8 cellular contexts compared by ENCODE assay signal in the genomic region with DNA sequence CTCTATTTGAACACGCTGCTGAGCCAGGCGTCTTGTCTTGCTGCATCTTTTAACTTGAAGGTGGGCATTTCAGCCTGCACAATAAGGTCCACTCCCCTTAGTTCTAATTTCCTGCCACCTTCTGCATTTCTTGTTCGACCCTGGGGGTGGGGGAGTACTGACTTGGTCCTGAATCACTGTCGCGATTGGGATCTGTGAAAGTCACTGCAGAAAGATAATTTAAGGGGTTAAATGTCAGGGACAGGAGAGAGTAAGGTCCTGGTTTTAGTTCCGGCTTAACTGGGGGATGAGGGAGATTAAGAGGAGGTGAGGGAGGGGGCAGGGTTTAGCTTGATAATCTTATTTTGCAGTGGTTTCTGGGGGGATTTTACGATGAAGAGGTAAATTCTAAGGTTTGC.
A peak's percentile ranks its signal among the peaks of the same experiment; 100 is the strongest.
DNase-seq lines count a peak whose midpoint lies in the region; ATAC-seq and TF ChIP-seq lines count a peak whose summit lies in the region.

No MANE protein-coding gene starts in this region.

- no peaks in the 10 kb centered on the region for H3K27me3 ChIP-seq in heart right ventricle
- peaks cover 15% of the 10 kb centered on the region for H3K27me3 ChIP-seq in mucosa of stomach (ENCODE audit: control insufficient read depth, insufficient read depth, low read length)

- 19 to 25% methylated on average over 7 of the region's 7 CpGs for WGBS in heart right ventricle, 2 donors
- WGBS in urinary bladder, result 28% methylated on average over 7 of the region's 7 CpGs

- intact Hi-C loops in heart right ventricle (cut with DNase I), result loop anchor here in 8 of 10 donors (2.0 to 10.0 kb wide), 8 partner anchors 69 to 279 kb away; a partner anchor contains a TSS
- intact Hi-C loops in left cardiac atrium (cut with DNase I), result loop anchor here in 1 of 2 donors (5.0 to 10.0 kb wide), 3 partner anchors 127 to 264 kb away; a partner anchor contains a TSS

- H3K9ac ChIP-seq in mucosa of stomach (ENCODE audit: low read length), result peak overlapping the region; percentile 59

- H3K4me3 ChIP-seq in heart right ventricle (peak overlapping the region in 9 of 10 donors; percentile 33 to 57 (median 54)), mucosa of stomach (ENCODE audit: low read length) (no peak overlapping the region), urinary bladder (ENCODE audit: low read depth, low read length) (peak overlapping the region; percentile 38)

- H3K36me3 ChIP-seq in heart right ventricle (no peaks in the 10 kb centered on the region), mucosa of stomach (ENCODE audit: control insufficient read depth, insufficient read depth, low read length) (no peaks in the 10 kb centered on the region), urinary bladder (ENCODE audit: insufficient read depth) (no peaks in the 10 kb centered on the region)

- DNase-seq in heart right ventricle, result no peak
- DNase-seq in left cardiac atrium, result no peak
- peak; percentile 57 for DNase-seq in cerebellar cortex (ENCODE audit: low spot score)
- no peak for DNase-seq in Kasumi-1 (lab: John Stamatoyannopoulos, UW)
- no peak for DNase-seq in GM03348 (ENCODE audit: low spot score)
- no peak for DNase-seq in T-helper 9 cell

- H3K27ac ChIP-seq in heart right ventricle (peak overlapping the region in 9 of 10 donors; percentile 15 to 73 (median 58)), urinary bladder (ENCODE audit: low read depth) (no peak overlapping the region)

- ATAC-seq in heart right ventricle (no peak), left cardiac atrium (no peak)

- no peaks in the 10 kb centered on the region for H3K9me3 ChIP-seq in heart right ventricle
- no peaks in the 10 kb centered on the region for H3K9me3 ChIP-seq in mucosa of stomach (ENCODE audit: control insufficient read depth, low read length)

- H3K4me1 ChIP-seq in heart right ventricle (peaks cover 0 to 69% (median 27%) of the 10 kb centered on the region in 9 donors), mucosa of stomach (ENCODE audit: control insufficient read depth, insufficient read depth, low read length) (peaks cover 11% of the 10 kb centered on the region), urinary bladder (ENCODE audit: insufficient read depth) (no peaks in the 10 kb centered on the region)

- TF ChIP-seq CTCF in heart right ventricle (IDR thresholded peaks at IDR 0.05), result no peak
